8 cellular contexts compared by ENCODE assay signal in genomic region chr16:2980227-2981176, GRCh38. TPM values are rescaled to one million over a fixed set of nuclear protein-coding genes. Genes with fewer than 3 reads are reported as not detected.
A peak's percentile ranks its signal among the peaks of the same experiment; 100 is the strongest.
DNase-seq lines count a peak whose midpoint lies in the region; ATAC-seq, FAIRE-seq and TF ChIP-seq lines count a peak whose summit lies in the region.

TSS of gene PKMYT1 (minus strand) at chr16:2980446. CDS start at chr16:2979657, 789 bp downstream.

- no peak for TF ChIP-seq RAD21 in A549 (conservative IDR thresholded peaks at IDR 0.05 in 1 of 2, IDR thresholded peaks at IDR 0.05 in 1 of 2)

- 14% methylated on average over 48 of the region's 91 CpGs for WGBS in A549 (ENCODE audit: missing lambda C conversion rate)

- H3K4me1 ChIP-seq in A549 (peaks cover 18% of the 10 kb centered on the region; the same call in 2 of the 3 replicates), iPS-20b (ENCODE audit: insufficient read depth, low read length) (peaks cover 12% of the 10 kb centered on the region)

- ATAC-seq in A549 (peak; percentile 70 to 82), HG03064 (IDR thresholded peaks at IDR 0.05; ENCODE audit: low read depth, unreplicated experiment) (peak; percentile 44)

- H3K27ac ChIP-seq in A549 (peak within 1 kb of the TSS; percentile 91 to 95), WERI-Rb-1 (peak within 1 kb of the TSS; percentile 93), iPS-20b (ENCODE audit: low read length) (peak within 1 kb of the TSS; percentile 89), skin epidermis (peak within 1 kb of the TSS; percentile 44 to 96 (median 91))

- POLR2A ChIA-PET in A549 (lab: Yijun Ruan, JAX), result interaction anchor here (0.6 to 2.2 kb wide), 5 partner anchors 8 to 44 kb away, joined by 3 to 13 read pairs (median 4); partner anchors contain the start of genes KREMEN2, PAQR4 and TNFRSF12A

- H3K27me3 ChIP-seq in WERI-Rb-1 (ENCODE audit: insufficient read depth, low read depth, severe bottlenecking) (no peaks in the 10 kb centered on the region), iPS-20b (ENCODE audit: insufficient read depth, low read length) (no peaks in the 10 kb centered on the region)

- peak; percentile 92 for TF ChIP-seq POLR2A in A549 (IDR thresholded peaks at IDR 0.05; ENCODE audit: low read length)
- peak; percentile 96 for TF ChIP-seq POLR2A in GM18526 (IDR thresholded peaks at IDR 0.05; ENCODE audit: extremely low read depth, insufficient read length)

- H3K4me2 ChIP-seq in A549, result peak within 1 kb of the TSS; percentile 85

- no peak for TF ChIP-seq EP300 in A549 (IDR thresholded peaks at IDR 0.05)

- in situ Hi-C loops in T47D (cut with HindIII; ENCODE audit: low pct_unique_long_range_greater_than_20kb, low sequenced_read_pairs), result no loop called here

- no peak for TF ChIP-seq CTCF in A549 (IDR thresholded peaks at IDR 0.05)
- no peak for TF ChIP-seq CTCF in WERI-Rb-1 (IDR thresholded peaks at IDR 0.05; ENCODE audit: low read depth, low read length)

- peak within 1 kb of the TSS; percentile 93 for H3K9ac ChIP-seq in iPS-20b (ENCODE audit: low read depth, low read length)

- H3K9me3 ChIP-seq in A549, result no peaks in the 10 kb centered on the region
- no peaks in the 10 kb centered on the region for H3K9me3 ChIP-seq in WERI-Rb-1 (ENCODE audit: severe bottlenecking)
- H3K9me3 ChIP-seq in iPS-20b (ENCODE audit: insufficient read depth, low read depth, low read length), result no peaks in the 10 kb centered on the region

- CTCF ChIA-PET in A549 (lab: Yijun Ruan, JAX), result interaction anchor here (0.6 to 3.9 kb wide), 10 partner anchors 9 to 149 kb away, joined by 3 to 27 read pairs (median 4); partner anchors contain the start of gene PAQR4

- peak; percentile 85 to 98 for DNase-seq in A549 (ENCODE audit: low read depth in 1 of 2, low spot score in 1 of 2)
- peak; percentile 88 for DNase-seq in NCI-H2171 (lab: John Stamatoyannopoulos, UW)
- peak; percentile 92 for DNase-seq in WERI-Rb-1
- peak; percentile 93 to 99 for DNase-seq in T47D (ENCODE audit: low read depth in 1 of 2, low spot score in 1 of 2)

- FAIRE-seq in A549 (lab: Jason Lieb, UNC), result no peak

- H3K36me3 ChIP-seq in WERI-Rb-1 (peaks cover 40% of the 10 kb centered on the region), iPS-20b (ENCODE audit: insufficient read depth, low read depth, low read length) (peaks cover 28% of the 10 kb centered on the region)

- peak within 1 kb of the TSS; percentile 71 for H3K4me3 ChIP-seq in A549
- H3K4me3 ChIP-seq in WERI-Rb-1 (ENCODE audit: low read depth, low read length), result peak within 1 kb of the TSS; percentile 90
- H3K4me3 ChIP-seq in iPS-20b (ENCODE audit: low read length), result peak within 1 kb of the TSS; percentile 81
- H3K4me3 ChIP-seq in skin epidermis, result peak within 1 kb of the TSS; percentile 67 to 80 (median 72)

TF ChIP-seq in A549, 52 proteins besides CTCF, POLR2A, EP300 and RAD21 (continues in another document):
- no peak for TF ChIP-seq NR3C1 (IDR thresholded peaks at IDR 0.05)
- no peak for TF ChIP-seq TFCP2L1 (CRISPR knock-in tag; IDR thresholded peaks at IDR 0.05)
- TF ChIP-seq RNF2 (IDR thresholded peaks at IDR 0.05; ENCODE audit: borderline replicate concordance, low read depth), result no peak
- 0 out of 2 replicates have a peak, but pooled peaks have one; percentile 54 for TF ChIP-seq MYC (IDR thresholded peaks at IDR 0.05; ENCODE audit: borderline replicate concordance, low read length)
- TF ChIP-seq HOXA7 (CRISPR knock-in tag; IDR thresholded peaks at IDR 0.05), result no peak
- no peak for TF ChIP-seq RARB (CRISPR knock-in tag; IDR thresholded peaks at IDR 0.05)
- TF ChIP-seq EHF (CRISPR knock-in tag; IDR thresholded peaks at IDR 0.05), result no peak
- TF ChIP-seq SMC3 (IDR thresholded peaks at IDR 0.05), result no peak
- TF ChIP-seq BHLHE40 (IDR thresholded peaks at IDR 0.05; ENCODE audit: low read depth, low read length), result no peak
- TF ChIP-seq ATOH8 (CRISPR knock-in tag; IDR thresholded peaks at IDR 0.05; ENCODE audit: low read depth), result 0 out of 2 replicates have a peak, but pooled peaks have one; percentile 7
- no peak for TF ChIP-seq NPAS2 (CRISPR knock-in tag; IDR thresholded peaks at IDR 0.05; ENCODE audit: borderline replicate concordance)
- no peak for TF ChIP-seq HOXB5 (CRISPR knock-in tag; IDR thresholded peaks at IDR 0.05)
- TF ChIP-seq MAX (IDR thresholded peaks at IDR 0.05), result peak; percentile 42
- TF ChIP-seq HDAC2 (IDR thresholded peaks at IDR 0.05), result no peak
- TF ChIP-seq GATA3 (IDR thresholded peaks at IDR 0.05; ENCODE audit: borderline replicate concordance), result peak; percentile 18; the same call in 1 of the 2 replicates
- peak; percentile 96 for TF ChIP-seq ZFP36 (IDR thresholded peaks at IDR 0.05; ENCODE audit: borderline replicate concordance, partially characterized antibody)
- TF ChIP-seq BCL3 (IDR thresholded peaks at IDR 0.05), result peak; percentile 89; the same call in 2 of the 3 replicates
- peak; percentile 28; the same call in 1 of the 2 replicates for TF ChIP-seq RFX5 (IDR thresholded peaks at IDR 0.05)
- TF ChIP-seq ZNF302 (CRISPR knock-in tag; IDR thresholded peaks at IDR 0.05), result no peak
- TF ChIP-seq E2F6 (IDR thresholded peaks at IDR 0.05; ENCODE audit: borderline replicate concordance, low read depth), result peak; percentile 63; the same call in 1 of the 2 replicates
- no peak for TF ChIP-seq ZC3H11A (IDR thresholded peaks at IDR 0.05)
- no peak for TF ChIP-seq CBX8 (IDR thresholded peaks at IDR 0.05)
- TF ChIP-seq MAZ (IDR thresholded peaks at IDR 0.05; ENCODE audit: borderline replicate concordance, low read depth, low read length), result no peak
- TF ChIP-seq JUN (IDR thresholded peaks at IDR 0.05), result peak; percentile 83 to 87
- TF ChIP-seq HEYL (CRISPR knock-in tag; IDR thresholded peaks at IDR 0.05), result no peak
- TF ChIP-seq PBX3 (IDR thresholded peaks at IDR 0.05), result no peak
- TF ChIP-seq ZSCAN20 (CRISPR knock-in tag; IDR thresholded peaks at IDR 0.05), result no peak
- no peak for TF ChIP-seq JUNB (IDR thresholded peaks at IDR 0.05)
- no peak for TF ChIP-seq POLR2AphosphoS2 (conservative IDR thresholded peaks at IDR 0.05; ENCODE audit: low read length)

RNA-seq across cellular contexts. Expression of gene PKMYT1, which starts in this region (rescaled TPM):
- polyA plus RNA-seq in A549 (2011; rRNA removed) (8.4 and 10.5 TPM in 2 replicates), A549 (2017; fragmentation: RNase III; extraction: RNeasy Plus Mini Kit Qiagen cat#74134 plus additional on column Dnase treatment) (50.5 to 55.2 TPM (median 52.5 TPM) in 3 replicates)
- 76.4 and 102 TPM in 2 replicates for polyA plus RNA-seq in A549 (2012; cell fraction: cytosol; rRNA removed)
- 250 and 385 TPM in 2 replicates for polyA plus RNA-seq in A549 (2012; cell fraction: nucleus; rRNA removed)
- polyA minus RNA-seq in A549 (2011; rRNA and poly(A)+ RNA removed), result 3.4 and 5.8 TPM in 2 replicates

Comparison
In these comparisons a context has a peak if more than half of its experiments do, and no peak if none do; other contexts are left out.
1. Peak in every context shown above with its lines: DNase-seq, ATAC-seq, H3K4me3 ChIP-seq and H3K27ac ChIP-seq.